In the genomic region with DNA sequence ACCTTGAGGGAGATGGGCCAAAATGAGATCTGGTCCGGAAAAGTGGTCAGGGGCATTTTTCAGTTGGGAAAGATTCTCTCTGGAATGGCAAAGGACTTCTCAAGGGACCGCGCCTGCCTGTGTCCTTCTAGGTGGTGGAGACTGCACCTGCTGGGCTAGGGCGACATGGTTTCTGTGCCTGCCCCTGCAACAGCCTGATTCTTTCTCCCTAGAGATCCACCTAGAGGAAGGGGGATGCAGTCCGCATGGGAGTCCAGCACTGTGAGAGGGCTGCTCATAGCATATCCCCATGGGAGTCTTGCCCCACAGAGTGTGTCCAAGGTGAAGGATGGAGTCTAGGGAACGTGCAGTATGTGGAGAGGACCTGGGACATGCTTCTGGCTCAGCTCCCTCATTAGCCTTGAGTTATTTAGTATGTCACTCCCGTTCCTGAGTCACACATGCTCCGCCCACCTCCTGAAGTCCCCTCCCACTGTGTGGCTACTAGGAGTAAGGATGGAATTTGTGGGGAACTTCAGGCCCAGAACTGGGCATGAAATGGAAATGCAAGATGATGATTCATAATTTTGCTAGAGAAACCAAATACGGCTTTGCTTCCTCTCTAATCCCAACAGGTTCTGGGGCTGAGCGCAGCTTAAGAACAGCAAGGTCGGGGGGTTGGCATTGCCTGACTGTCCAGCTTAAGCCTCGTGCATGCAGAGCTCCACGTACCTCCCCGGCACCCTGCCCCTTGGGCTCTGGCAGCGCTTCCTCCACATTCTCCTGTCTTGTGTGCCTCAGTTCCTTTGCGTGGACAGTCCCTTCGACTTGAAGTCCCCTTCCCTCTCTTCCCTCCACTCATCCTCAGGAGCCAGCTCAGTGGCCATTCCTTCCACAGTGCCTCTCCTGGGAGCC, we compare ENCODE assay signal across 1 cellular context.
TF ChIP-seq lines count a peak whose summit lies in the region.

No MANE protein-coding gene starts in this region.

TF ChIP-seq in HEK293T, 16 proteins besides CTCF, POLR2A, EP300 and RAD21 (continued from another document):
- no peak for TF ChIP-seq NFRKB (IDR thresholded peaks at IDR 0.05)
- no peak for TF ChIP-seq LEF1 (IDR thresholded peaks at IDR 0.05; ENCODE audit: borderline replicate concordance)
- TF ChIP-seq FOXK2 (IDR thresholded peaks at IDR 0.05), result no peak
- TF ChIP-seq FOXM1 (IDR thresholded peaks at IDR 0.05; ENCODE audit: borderline replicate concordance), result no peak
- TF ChIP-seq SUZ12 (IDR thresholded peaks at IDR 0.05), result no peak
- no peak for TF ChIP-seq TARDBP (IDR thresholded peaks at IDR 0.05)
- TF ChIP-seq BHLHE40 (IDR thresholded peaks at IDR 0.05; ENCODE audit: borderline replicate concordance), result no peak
- no peak for TF ChIP-seq L3MBTL2 (conservative IDR thresholded peaks at IDR 0.05)
